ENCODE assay signal across 1 cellular context in genomic region chr18:12657849-12658829, GRCh38.
TF ChIP-seq lines count a peak whose summit lies in the region.

SPIRE1 (minus strand) TSS chr18:12658107; CDS start chr18:12657866, 241 bp downstream.

TF ChIP-seq in HEK293, 187 proteins besides CTCF, POLR2A, EP300 and RAD21 (continued from another document):
- no peak for TF ChIP-seq HIC1 (tag by site-specific recombination; IDR thresholded peaks at IDR 0.05)
